Comparison of ENCODE assay signal across 10 cellular contexts in the genomic region with DNA sequence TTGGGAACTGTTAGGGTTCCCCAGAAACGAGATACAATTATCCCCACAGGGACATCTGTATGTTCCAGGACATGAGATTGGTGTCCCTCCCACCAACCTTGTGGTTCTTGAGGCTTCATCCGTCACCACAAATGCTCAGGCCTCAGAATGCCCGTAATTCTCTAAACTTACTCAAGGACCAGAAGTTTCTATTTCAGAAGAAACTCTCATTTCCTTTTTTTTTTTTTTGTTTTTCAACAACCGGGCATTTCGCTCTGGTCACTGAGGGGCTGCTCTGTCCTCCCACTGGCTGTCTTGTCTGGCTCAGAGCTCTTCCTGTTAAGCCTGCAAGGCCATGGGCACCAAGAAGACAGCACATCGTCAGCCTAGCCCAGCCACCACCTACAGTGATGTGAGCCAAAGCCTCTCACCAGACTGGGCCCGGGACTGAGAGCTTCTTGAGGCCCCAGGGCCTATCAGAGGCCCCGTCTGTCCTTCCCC. TPM values are rescaled to one million over a fixed set of nuclear protein-coding genes. Genes with fewer than 3 reads are reported as not detected.
DNase-seq lines count a peak whose midpoint lies in the region; ATAC-seq and TF ChIP-seq lines count a peak whose summit lies in the region.
"Had no signal": no experiment of that assay in that cellular context is flagged by ENCODE, and none has a peak within 500 bp of the region (broad histone marks: within the 10 kb centered on the region; RNA-seq: fewer than 3 reads in every experiment).

No MANE protein-coding gene starts in this region.

- no peaks in the 10 kb centered on the region for H3K9me3 ChIP-seq in MG63

- H3K27me3 Mint-ChIP-seq in activated CD8-positive, alpha-beta T cell treated with anti-CD3 and anti-CD28 coated beads, Interleukin-2, amount 10 ng/mL, durations not matched to agents 7 days and 5 days (ENCODE audit: low read depth), result no peaks in the 10 kb centered on the region

- H3K27me3 ChIP-seq in MG63, result no peaks in the 10 kb centered on the region

- POLR2A ChIA-PET in activated CD8-positive, alpha-beta T cell treated with anti-CD3 and anti-CD28 coated beads, Interleukin-2, amount 10 ng/mL, durations not matched to agents 7 days and 5 days (lab: Charles Lee), result interaction anchor here (0.5 to 1.7 kb wide), 6 partner anchors 9 to 1824 kb away, joined by 3 to 6 read pairs (median 4); partner anchors contain the start of gene VDR

- CTCF ChIA-PET in activated CD8-positive, alpha-beta T cell treated with anti-CD3 and anti-CD28 coated beads, Interleukin-2, amount 10 ng/mL, durations not matched to agents 7 days and 5 days (lab: Charles Lee), result interaction anchor here (0.6 to 4.0 kb wide), 10 partner anchors 11 to 127 kb away, joined by 3 to 58 read pairs (median 4); partner anchors contain the start of gene TMEM106C

- no peak overlapping the region for H3K4me3 ChIP-seq in MG63

- TF ChIP-seq CTCF in GM10266 (IDR thresholded peaks at IDR 0.05; ENCODE audit: control insufficient read depth, insufficient read depth, low read depth, missing control alignments), result no peak

- ATAC-seq in GM19467 (IDR thresholded peaks at IDR 0.05; ENCODE audit: unreplicated experiment), result peak; percentile 60
- peak; percentile 52 for ATAC-seq in HG03175 (IDR thresholded peaks at IDR 0.05; ENCODE audit: unreplicated experiment)
- no peak for ATAC-seq in activated CD8-positive, alpha-beta T cell treated with anti-CD3 and anti-CD28 coated beads, Interleukin-2, amount 10 ng/mL, durations not matched to agents 7 days and 5 days

- peaks cover 55% of the 10 kb centered on the region for H3K4me1 Mint-ChIP-seq in activated CD8-positive, alpha-beta T cell treated with anti-CD3 and anti-CD28 coated beads, Interleukin-2, amount 10 ng/mL, durations not matched to agents 7 days and 5 days (ENCODE audit: low read depth)

- H3K36me3 Mint-ChIP-seq in activated CD8-positive, alpha-beta T cell treated with anti-CD3 and anti-CD28 coated beads, Interleukin-2, amount 10 ng/mL, durations not matched to agents 7 days and 5 days (ENCODE audit: low read depth), result peaks cover 19% of the 10 kb centered on the region

- H3K36me3 ChIP-seq in MG63, result peaks cover 17% of the 10 kb centered on the region

- DNase-seq in GM10266 (ENCODE audit: extremely low spot score), result peak; percentile 50
- DNase-seq in activated CD8-positive, alpha-beta T cell treated with anti-CD3 and anti-CD28 coated beads, Interleukin-2, amount 10 ng/mL, durations not matched to agents 7 days and 5 days, result no peak
- DNase-seq in stimulated activated CD4-positive, alpha-beta T cell treated with anti-CD3 and anti-CD28 coated beads, Interleukin-4, amount 100 ng/mL, for 4 hours, result no peak
- no peak for DNase-seq in MG63
- DNase-seq in A172 (ENCODE audit: low spot score), result no peak
- no peak for DNase-seq in NCI-H1092 treated with DMSO at 0.1 percent for 48 hours (lab: John Stamatoyannopoulos, UW)
- DNase-seq: activated CD4-positive, alpha-beta T cell treated with anti-CD3 and anti-CD28 coated beads for 4 hours; DMS79 treated with DMSO at 0.1 percent for 48 hours had no signal

- H3K27ac Mint-ChIP-seq in activated CD8-positive, alpha-beta T cell treated with anti-CD3 and anti-CD28 coated beads, Interleukin-2, amount 10 ng/mL, durations not matched to agents 7 days and 5 days, result peak overlapping the region; percentile 43

- no peak overlapping the region for H3K4me3 Mint-ChIP-seq in activated CD8-positive, alpha-beta T cell treated with anti-CD3 and anti-CD28 coated beads, Interleukin-2, amount 10 ng/mL, durations not matched to agents 7 days and 5 days

- H3K9me3 Mint-ChIP-seq in activated CD8-positive, alpha-beta T cell treated with anti-CD3 and anti-CD28 coated beads, Interleukin-2, amount 10 ng/mL, durations not matched to agents 7 days and 5 days (ENCODE audit: insufficient read depth), result no peaks in the 10 kb centered on the region

RNA-seq across cellular contexts. Expression of gene VDR, which starts 36.2 kb away (rescaled TPM):
- total RNA-seq in activated CD8-positive, alpha-beta T cell treated with anti-CD3 and anti-CD28 coated beads, Interleukin-2, amount 10 ng/mL, durations not matched to agents 7 days and 5 days, result 10 to 100 TPM; 13.2 to 14.5 TPM
- total RNA-seq in MG63 (2014; rRNA removed; shearing (Covaris generic); ENCODE audit: low replicate concordance), result 14.7 and 15.9 TPM in 2 replicates
- 2.5 and 3.3 TPM in 2 replicates for total RNA-seq in A172 (2014; rRNA removed; shearing (Covaris generic))

RNA-seq across cellular contexts. Expression of gene HDAC7, which starts 48.9 kb away (rescaled TPM):
- total RNA-seq in activated CD8-positive, alpha-beta T cell treated with anti-CD3 and anti-CD28 coated beads, Interleukin-2, amount 10 ng/mL, durations not matched to agents 7 days and 5 days, result 100 to 1,000 TPM; 180 to 207 TPM
- 30.5 and 31.5 TPM in 2 replicates for total RNA-seq in MG63 (2014; rRNA removed; shearing (Covaris generic); ENCODE audit: low replicate concordance)
- 24.4 and 29.4 TPM in 2 replicates for total RNA-seq in A172 (2014; rRNA removed; shearing (Covaris generic))
